ENCODE assay signal across 12 cellular contexts in the genomic region with DNA sequence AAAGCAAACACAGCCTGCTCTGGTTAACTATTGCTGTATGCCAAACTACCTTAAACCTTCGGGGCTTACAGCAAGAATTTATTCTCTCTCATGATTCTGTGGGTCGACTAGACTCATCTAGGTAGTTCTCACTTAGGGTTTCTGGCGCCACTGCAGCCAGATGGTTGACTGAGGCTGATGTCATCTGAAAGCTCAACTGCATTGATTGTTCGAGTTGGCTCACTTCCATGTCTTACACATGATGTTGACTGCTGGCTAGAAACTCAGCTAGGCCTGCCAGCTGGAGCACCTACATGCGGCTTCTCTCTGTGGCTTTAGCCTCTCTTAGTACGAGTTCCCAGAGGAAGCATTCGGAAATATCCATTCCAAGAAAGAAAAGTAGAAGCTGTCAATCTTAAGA.
A peak's percentile ranks its signal among the peaks of the same experiment; 100 is the strongest.
DNase-seq lines count a peak whose midpoint lies in the region; TF ChIP-seq lines count a peak whose summit lies in the region.
"Had no signal": no experiment of that assay in that cellular context is flagged by ENCODE, and none has a peak within 500 bp of the region (broad histone marks: within the 10 kb centered on the region; RNA-seq: fewer than 3 reads in every experiment).

No MANE protein-coding gene starts in this region.

- no peak overlapping the region for H3K18ac ChIP-seq in mesenchymal stem cell (ENCODE audit: low read depth in 1 of 2, low read length in 2 of 2)

- H3K4me1 ChIP-seq in mesenchymal stem cell (ENCODE audit: control insufficient read depth, insufficient read depth, low read depth, low read length) (no peaks in the 10 kb centered on the region), osteoblast (ENCODE audit: insufficient read depth, low read length) (no peaks in the 10 kb centered on the region)
- H3K4me1 ChIP-seq: vagina had no signal

- H3K4me3 ChIP-seq in astrocyte of the cerebellum (ENCODE audit: low read depth, low read length), result no peak overlapping the region
- no peak overlapping the region for H3K4me3 ChIP-seq in skeletal muscle cell (ENCODE audit: low read depth, low read length)
- no peak overlapping the region for H3K4me3 ChIP-seq in mesenchymal stem cell (ENCODE audit: insufficient read depth in 1 of 2, low read depth in 1 of 2, low read length in 2 of 2)
- H3K4me3 ChIP-seq in osteoblast (ENCODE audit: insufficient read depth, low read length), result no peak overlapping the region
- H3K4me3 ChIP-seq: vagina had no signal

- 89% methylated on average over 7 of the region's 7 CpGs for WGBS in mesenchymal stem cell

- no peak overlapping the region for H2BK5ac ChIP-seq in mesenchymal stem cell (ENCODE audit: low read depth, low read length, poor library complexity, severe bottlenecking)

- no peak overlapping the region for H4K8ac ChIP-seq in mesenchymal stem cell (ENCODE audit: low read length)

- H3K14ac ChIP-seq in mesenchymal stem cell (ENCODE audit: low read length in 2 of 2), result no peak overlapping the region

- no peaks in the 10 kb centered on the region for H4K20me1 ChIP-seq in osteoblast (ENCODE audit: insufficient read depth, low read length)

- H3K9ac ChIP-seq in mesenchymal stem cell (ENCODE audit: low read length), result no peak overlapping the region

- H2BK120ac ChIP-seq in mesenchymal stem cell (ENCODE audit: low read depth, low read length), result no peak overlapping the region

- no peak overlapping the region for H4K91ac ChIP-seq in mesenchymal stem cell (ENCODE audit: low read length)

- no peak overlapping the region for H2AK5ac ChIP-seq in mesenchymal stem cell (ENCODE audit: low read length, severe bottlenecking)

- no peaks in the 10 kb centered on the region for H3K36me3 ChIP-seq in mesenchymal stem cell (ENCODE audit: control insufficient read depth in 1 of 2, insufficient read depth in 2 of 2, low read depth in 1 of 2, low read length in 2 of 2)
- H3K36me3 ChIP-seq in osteoblast (ENCODE audit: insufficient read depth, low read length), result no peaks in the 10 kb centered on the region
- H3K36me3 ChIP-seq: vagina had no signal

- H3K4ac ChIP-seq in mesenchymal stem cell (ENCODE audit: low read depth in 1 of 2, low read length in 2 of 2), result no peak overlapping the region

- H2AFZ ChIP-seq in mesenchymal stem cell (ENCODE audit: low read depth, low read length) (no peak overlapping the region), osteoblast (ENCODE audit: low read length) (no peak overlapping the region)

- TF ChIP-seq CTCF in astrocyte of the cerebellum (IDR thresholded peaks at IDR 0.05; ENCODE audit: low read depth, low read length, missing control alignments), result no peak
- TF ChIP-seq CTCF in osteoblast (IDR thresholded peaks at IDR 0.05; ENCODE audit: extremely low read depth, low read depth, low read length), result no peak

- no peak overlapping the region for H3K23ac ChIP-seq in mesenchymal stem cell (ENCODE audit: low read length in 2 of 2)

- no peak overlapping the region for H3K4me2 ChIP-seq in mesenchymal stem cell (ENCODE audit: low read length, poor library complexity, severe bottlenecking)
- no peak overlapping the region for H3K4me2 ChIP-seq in osteoblast (ENCODE audit: insufficient read depth, low read length)

- no peaks in the 10 kb centered on the region for H3K79me1 ChIP-seq in mesenchymal stem cell (replicated peaks; ENCODE audit: low read length, poor library complexity, severe bottlenecking)

- H3K9me3 ChIP-seq in mesenchymal stem cell (ENCODE audit: control insufficient read depth, low read length), result no peaks in the 10 kb centered on the region
- no peaks in the 10 kb centered on the region for H3K9me3 ChIP-seq in osteoblast (ENCODE audit: low read depth, low read length)
- H3K9me3 ChIP-seq: vagina had no signal

- H3K27ac ChIP-seq in mesenchymal stem cell (ENCODE audit: low read length, poor library complexity, severe bottlenecking), result no peak overlapping the region
- H3K27ac ChIP-seq in osteoblast (ENCODE audit: low read depth, low read length), result no peak overlapping the region
- H3K27ac ChIP-seq: vagina had no signal

- H3K27me3 ChIP-seq in mesenchymal stem cell (ENCODE audit: control insufficient read depth in 1 of 2, insufficient read depth in 1 of 2, low read length in 2 of 2) (peaks cover 0 to 2% of the 10 kb centered on the region in 2 experiments), osteoblast (ENCODE audit: insufficient read depth, low read length) (no peaks in the 10 kb centered on the region)
- H3K27me3 ChIP-seq: vagina had no signal

- no peak overlapping the region for H2BK12ac ChIP-seq in mesenchymal stem cell (ENCODE audit: low read length in 2 of 2)

- no peak overlapping the region for H2BK15ac ChIP-seq in mesenchymal stem cell (ENCODE audit: low read depth, poor library complexity, severe bottlenecking)

- in situ Hi-C loops in astrocyte of the cerebellum (cut with HindIII; ENCODE audit: low sequenced_read_pairs), result no loop called here

- peak; percentile 66 for DNase-seq in NCI-H82 (lab: John Stamatoyannopoulos, UW)
- DNase-seq in NCI-H82 treated with DMSO at 0.1 percent for 48 hours (lab: John Stamatoyannopoulos, UW; ENCODE audit: unreplicated experiment), result no peak
- DNase-seq in M059J (ENCODE audit: low read depth), result peak; percentile 5
- peak; percentile 48 for DNase-seq in astrocyte of the cerebellum (ENCODE audit: low read depth)
- peak; percentile 28 for DNase-seq in skeletal muscle cell (ENCODE audit: low read depth)
- no peak for DNase-seq in mesenchymal stem cell
- DNase-seq in osteoblast (ENCODE audit: insufficient read length, low spot score, missing footprints), result no peak
- no peak for DNase-seq in UCSD-AML1 (lab: John Stamatoyannopoulos, UW; ENCODE audit: unreplicated experiment)
- DNase-seq: activated CD4-positive, alpha-beta T cell treated with anti-CD3 and anti-CD28 coated beads, Interleukin-2, amount 50 U/mL, for 48 hours; DND-41; NCI-H1436 treated with DMSO at 0.1 percent for 48 hours had no signal

- no peaks in the 10 kb centered on the region for H3K79me2 ChIP-seq in osteoblast (ENCODE audit: insufficient read depth, low read length)

Comparison
In these comparisons a context has a peak if more than half of its experiments do, and no peak if none do; other contexts are left out.
1. DNase-seq: peak in NCI-H82 (single experiment), M059J (single experiment), astrocyte of the cerebellum (single experiment) and skeletal muscle cell (single experiment); none in NCI-H82 treated with DMSO at 0.1 percent for 48 hours (single experiment), mesenchymal stem cell (single experiment), osteoblast (single experiment) and UCSD-AML1 (single experiment).